ENCODE assay signal across 20 cellular contexts in genomic region chr5:120509056-120509455, GRCh38. TPM values are rescaled to one million over a fixed set of nuclear protein-coding genes. Genes with fewer than 3 reads are reported as not detected.
"Had no signal": no experiment of that assay in that cellular context is flagged by ENCODE, and none has a peak within 500 bp of the region (broad histone marks: within the 10 kb centered on the region; RNA-seq: fewer than 3 reads in every experiment).

No MANE protein-coding gene starts in this region.

- H3K36me3 ChIP-seq: heart left ventricle, left lung, right lobe of liver, upper lobe of right lung had no signal

- H3K4me3 Mint-ChIP-seq: activated naive CD4-positive, alpha-beta T cell treated with anti-CD3 and anti-CD28 coated beads, Interleukin-2, amount 50 U/mL, for 24 hours; memory B cell; nephron had no signal

- H3K27ac ChIP-seq: body of pancreas, epithelial cell of prostate, foreskin keratinocyte, heart left ventricle, left lung, psoas muscle, right lobe of liver, upper lobe of right lung had no signal

- H3K9me3 ChIP-seq: body of pancreas, heart left ventricle, psoas muscle, right lobe of liver, upper lobe of right lung had no signal

- H3K27me3 ChIP-seq: body of pancreas, foreskin keratinocyte, heart left ventricle, left lung, right lobe of liver, upper lobe of right lung had no signal

- H3K4me1 Mint-ChIP-seq: activated naive CD4-positive, alpha-beta T cell treated with anti-CD3 and anti-CD28 coated beads, Interleukin-2, amount 50 U/mL, for 24 hours; memory B cell; nephron had no signal

- H3K4me3 ChIP-seq: body of pancreas, heart left ventricle, left lung, psoas muscle, right lobe of liver, upper lobe of right lung had no signal

- H3K27me3 Mint-ChIP-seq: activated naive CD4-positive, alpha-beta T cell treated with anti-CD3 and anti-CD28 coated beads, Interleukin-2, amount 50 U/mL, for 24 hours had no signal

- H3K36me3 Mint-ChIP-seq: activated naive CD4-positive, alpha-beta T cell treated with anti-CD3 and anti-CD28 coated beads, Interleukin-2, amount 50 U/mL, for 24 hours; memory B cell had no signal

- ATAC-seq: body of pancreas, foreskin keratinocyte, heart left ventricle, left lung, psoas muscle, right lobe of liver, upper lobe of right lung had no signal

- H3K27ac Mint-ChIP-seq: activated naive CD4-positive, alpha-beta T cell treated with anti-CD3 and anti-CD28 coated beads, Interleukin-2, amount 50 U/mL, for 24 hours; activated T-helper 2 cell treated with anti-CD3 and anti-CD28 coated beads, Interferon-gamma antibody, Interleukin-2, Interleukin-4, amounts not matched to agents 10 μg/mL and 5 μg/mL and 100 μg/mL, durations not matched to agents 14 hours and 24 hours and 36 hours; memory B cell; nephron had no signal

- DNase-seq: activated CD4-positive, alpha-beta T cell treated with anti-CD3 and anti-CD28 coated beads, Interleukin-2, amount 50 U/mL, for 1 hour; amniotic stem cell; body of pancreas; central memory CD4-positive, alpha-beta T cell; cortex of kidney; effector CD8-positive, alpha-beta T cell; foreskin keratinocyte; heart left ventricle; islet precursor cell; left lung; psoas muscle; right lobe of liver; stimulated activated naive CD4-positive, alpha-beta T cell treated with Interleukin-2 at 50 U/mL for 16 hours; T-helper 2 cell; upper lobe of right lung had no signal

- H3K9me3 Mint-ChIP-seq: activated T-helper 2 cell treated with anti-CD3 and anti-CD28 coated beads, Interferon-gamma antibody, Interleukin-2, Interleukin-4, amounts not matched to agents 10 μg/mL and 5 μg/mL and 100 μg/mL, durations not matched to agents 14 hours and 24 hours and 36 hours; nephron had no signal

- H3K4me1 ChIP-seq: body of pancreas, foreskin keratinocyte, left lung, psoas muscle, right lobe of liver, upper lobe of right lung had no signal

RNA-seq across cellular contexts. Expression of gene PRR16, which starts 45.0 kb away (rescaled TPM):
- total RNA-seq: activated T-helper 2 cell treated with anti-CD3 and anti-CD28 coated beads, Interferon-gamma antibody, Interleukin-2, Interleukin-4, amounts not matched to agents 10 μg/mL and 5 μg/mL and 100 μg/mL, durations not matched to agents 14 hours and 24 hours and 36 hours had no signal
- polyA plus RNA-seq: foreskin keratinocyte had no signal
